17 cellular contexts compared by ENCODE assay signal in the genomic region with DNA sequence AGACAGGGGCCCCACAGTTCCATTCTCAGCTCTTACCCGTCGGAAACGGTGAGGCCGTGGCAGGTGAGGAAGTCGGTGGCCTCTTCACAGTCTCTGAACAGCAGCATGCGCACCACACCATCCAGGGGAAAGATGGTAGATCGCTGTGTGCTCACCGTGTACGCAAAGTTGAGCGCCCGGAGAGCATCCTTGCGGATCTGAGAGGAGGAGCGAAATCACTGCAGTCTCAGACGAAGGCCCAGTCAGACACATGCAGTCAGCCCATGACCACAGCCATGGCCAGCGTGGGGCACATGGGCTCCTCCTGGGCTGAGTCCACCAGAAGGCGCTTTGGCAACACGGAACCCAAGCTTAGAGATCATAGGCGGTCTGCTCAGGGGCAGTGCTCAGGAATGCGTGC. TPM values are rescaled to one million over a fixed set of nuclear protein-coding genes. Genes with fewer than 3 reads are reported as not detected.
A peak's percentile ranks its signal among the peaks of the same experiment; 100 is the strongest.
DNase-seq lines count a peak whose midpoint lies in the region; ATAC-seq, FAIRE-seq and TF ChIP-seq lines count a peak whose summit lies in the region.
"Had no signal": no experiment of that assay in that cellular context is flagged by ENCODE, and none has a peak within 500 bp of the region (broad histone marks: within the 10 kb centered on the region; RNA-seq: fewer than 3 reads in every experiment).

No MANE protein-coding gene starts in this region.

- H3K14ac ChIP-seq in trophoblast cell (ENCODE audit: low read length): no peak overlapping the region

- H3K27ac Mint-ChIP-seq in activated CD4-positive, alpha-beta T cell treated with anti-CD3 and anti-CD28 coated beads for 36 hours: peak overlapping the region; percentile 25
- H3K27ac Mint-ChIP-seq: CD4-positive, CD25-positive, alpha-beta regulatory T cell had no signal

- peak; percentile 22; the same call in 1 of the 2 replicates for TF ChIP-seq CTCF in HepG2 (CRISPR knock-in tag; IDR thresholded peaks at IDR 0.05)
- no peak for TF ChIP-seq CTCF in right lobe of liver (IDR thresholded peaks at IDR 0.05)

- no peak overlapping the region for H2AK5ac ChIP-seq in trophoblast cell (ENCODE audit: low read length)

- CTCF ChIA-PET in activated CD4-positive, alpha-beta T cell treated with anti-CD3 and anti-CD28 coated beads for 36 hours (lab: Charles Lee): no interaction called here
- CTCF ChIA-PET in HepG2 (lab: Yijun Ruan, JAX; ENCODE audit: low intra/inter-chr PET ratio, low total read pairs): no interaction called here

- no peak overlapping the region for H4K8ac ChIP-seq in trophoblast cell (ENCODE audit: low read depth, low read length)

- no peaks in the 10 kb centered on the region for H3K9me3 ChIP-seq in HepG2 (ENCODE audit: low read length)
- no peaks in the 10 kb centered on the region for H3K9me3 ChIP-seq in right lobe of liver
- H3K9me3 ChIP-seq in trophoblast cell (ENCODE audit: insufficient read depth, low read depth, low read length): no peaks in the 10 kb centered on the region
- H3K9me3 ChIP-seq: BLaER1 treated with 17β-estradiol and CSF1 and Interleukin-3, amounts not matched to agents 10 nM and 100 nM; HAP-1 had no signal

- H3K18ac ChIP-seq in trophoblast cell (ENCODE audit: low read length): no peak overlapping the region

- no peaks in the 10 kb centered on the region for H3K27me3 ChIP-seq in HepG2 (ENCODE audit: control insufficient read depth in 1 of 2, insufficient read depth in 2 of 2, low read length in 2 of 2)
- H3K27me3 ChIP-seq in right lobe of liver: no peaks in the 10 kb centered on the region
- H3K27me3 ChIP-seq in trophoblast cell (ENCODE audit: insufficient read depth, low read length): no peaks in the 10 kb centered on the region
- H3K27me3 ChIP-seq: BLaER1 treated with 17β-estradiol and CSF1 and Interleukin-3, amounts not matched to agents 10 nM and 100 nM had no signal

- WGBS in HepG2 (ENCODE audit: low lambda C conversion rate): 97% methylated on average over 19 of the region's 19 CpGs
- 83% methylated on average over 1 of the region's 19 CpGs for WGBS in right lobe of liver (ENCODE audit: insufficient coverage, low coverage, low lambda C conversion rate, missing lambda C conversion rate)
- WGBS in trophoblast cell (ENCODE audit: extremely low coverage, insufficient coverage, insufficient read length): no CpG with 5 or more reads among the region's 19 CpGs

- H2AFZ ChIP-seq in HepG2 (ENCODE audit: low read length) (no peak overlapping the region), trophoblast cell (ENCODE audit: insufficient read depth, low read length, poor library complexity) (no peak overlapping the region)

- H3K79me1 ChIP-seq in trophoblast cell (ENCODE audit: low read length): no peaks in the 10 kb centered on the region

- H3K23ac ChIP-seq in trophoblast cell (ENCODE audit: low read length): no peak overlapping the region

- H2BK120ac ChIP-seq in trophoblast cell (ENCODE audit: insufficient read depth, low read length, poor library complexity): no peak overlapping the region

- no peak overlapping the region for H2BK5ac ChIP-seq in trophoblast cell (ENCODE audit: low read depth, low read length, poor library complexity)

- H3K9ac ChIP-seq in HepG2 (ENCODE audit: insufficient read depth, low read depth, low read length) (no peak overlapping the region), trophoblast cell (ENCODE audit: low read length) (no peak overlapping the region)

- no peak overlapping the region for H3K27ac ChIP-seq in HepG2 (ENCODE audit: extremely low read length, insufficient read depth, low read length)
- no peak overlapping the region for H3K27ac ChIP-seq in right lobe of liver
- no peak overlapping the region for H3K27ac ChIP-seq in trophoblast cell (ENCODE audit: low read depth, low read length)
- H3K27ac ChIP-seq: 22Rv1; BLaER1 treated with 17β-estradiol and CSF1 and Interleukin-3, amounts not matched to agents 10 nM and 100 nM had no signal

- no peak for ATAC-seq in activated CD4-positive, alpha-beta T cell treated with anti-CD3 and anti-CD28 coated beads for 36 hours
- no peak; the same call in 2 of the 3 replicates for ATAC-seq in HepG2
- no peak for ATAC-seq in right lobe of liver
- ATAC-seq in HG03439 (IDR thresholded peaks at IDR 0.05; ENCODE audit: unreplicated experiment): no peak

- TF ChIP-seq EP300 in HepG2 (IDR thresholded peaks at IDR 0.05; ENCODE audit: low read depth in 2 of 2, low read length in 2 of 2) (no peak), HepG2 (CRISPR knock-in tag; IDR thresholded peaks at IDR 0.05; ENCODE audit: borderline replicate concordance) (no peak)

- no peak overlapping the region for H2BK12ac ChIP-seq in trophoblast cell (ENCODE audit: low read length)

- H3K4me3 Mint-ChIP-seq in activated CD4-positive, alpha-beta T cell treated with anti-CD3 and anti-CD28 coated beads for 36 hours: no peak overlapping the region
- H3K4me3 Mint-ChIP-seq: CD4-positive, CD25-positive, alpha-beta regulatory T cell had no signal

- H3K9me3 Mint-ChIP-seq in activated CD4-positive, alpha-beta T cell treated with anti-CD3 and anti-CD28 coated beads for 36 hours (ENCODE audit: low read depth): no peaks in the 10 kb centered on the region
- H3K9me3 Mint-ChIP-seq: CD4-positive, CD25-positive, alpha-beta regulatory T cell had no signal

- no peaks in the 10 kb centered on the region for H3K27me3 Mint-ChIP-seq in activated CD4-positive, alpha-beta T cell treated with anti-CD3 and anti-CD28 coated beads for 36 hours
- H3K27me3 Mint-ChIP-seq: CD4-positive, CD25-positive, alpha-beta regulatory T cell had no signal

- H3K4ac ChIP-seq in trophoblast cell (ENCODE audit: low read depth, low read length): no peak overlapping the region

- H3K36me3 ChIP-seq in HepG2 (replicated peaks in 1 of 2; ENCODE audit: control insufficient read depth in 1 of 2, insufficient read depth in 2 of 2, low read length in 2 of 2) (peaks cover 35 to 74% of the 10 kb centered on the region in 2 experiments), right lobe of liver (peaks cover 0 to 88% (median 36%) of the 10 kb centered on the region in 4 donors), trophoblast cell (ENCODE audit: control insufficient read depth in 1 of 2, insufficient read depth in 2 of 2, low read length in 2 of 2) (peaks cover 62 to 69% of the 10 kb centered on the region in 2 experiments)

- H3K79me2 ChIP-seq in HepG2 (ENCODE audit: insufficient read depth, low read length): no peaks in the 10 kb centered on the region
- no peaks in the 10 kb centered on the region for H3K79me2 ChIP-seq in trophoblast cell (ENCODE audit: control insufficient read depth, insufficient read depth, low read length, poor library complexity)

- DNase-seq in activated CD4-positive, alpha-beta T cell treated with anti-CD3 and anti-CD28 coated beads for 36 hours: no peak
- no peak for DNase-seq in activated CD4-positive, alpha-beta T cell treated with anti-CD3 and anti-CD28 coated beads, Interleukin-2, amount 50 U/mL, for 1 hour
- no peak for DNase-seq in HepG2 (ENCODE audit: low spot score)
- DNase-seq in right lobe of liver: no peak
- DNase-seq in trophoblast cell: no peak
- no peak for DNase-seq in dedifferentiated amniotic fluid mesenchymal stem cell (ENCODE audit: extremely low spot score)
- DNase-seq in NCI-H1436 treated with DMSO at 0.1 percent for 48 hours (lab: John Stamatoyannopoulos, UW): no peak
- DNase-seq: ACHN; CD4-positive, CD25-positive, alpha-beta regulatory T cell; DMS53; GF-D8; GOT3 had no signal

- H4K20me1 ChIP-seq in HepG2 (ENCODE audit: insufficient read depth, low read length): no peaks in the 10 kb centered on the region

- peak overlapping the region; percentile 31 for H4K12ac ChIP-seq in trophoblast cell (ENCODE audit: low read depth, low read length)

- H3K4me2 ChIP-seq in HepG2 (ENCODE audit: low read depth, low read length) (no peak overlapping the region), trophoblast cell (ENCODE audit: low read length) (no peak overlapping the region)
- H3K4me2 ChIP-seq: BLaER1 treated with 17β-estradiol and CSF1 and Interleukin-3, amounts not matched to agents 10 nM and 100 nM had no signal

- FAIRE-seq in HepG2 (lab: Jason Lieb, UNC): no peak
- FAIRE-seq: GM19239 had no signal

- BruUV-seq in HepG2 (replicated peaks; lab: Mats Ljungman, UMichigan): no TSS peak

- H4K91ac ChIP-seq in trophoblast cell (ENCODE audit: low read depth, low read length): no peak overlapping the region

- no peak overlapping the region for H3K4me3 ChIP-seq in HepG2 (replicated peaks in 1 of 3; ENCODE audit: insufficient read depth in 1 of 3, low read depth in 2 of 3, low read length in 3 of 3)
- no peak overlapping the region for H3K4me3 ChIP-seq in right lobe of liver
- H3K4me3 ChIP-seq in trophoblast cell (ENCODE audit: low read depth, low read length): no peak overlapping the region
- H3K4me3 ChIP-seq: BLaER1 treated with 17β-estradiol and CSF1 and Interleukin-3, amounts not matched to agents 10 nM and 100 nM; HAP-1 had no signal

- in situ Hi-C loops in HepG2 (cut with HindIII; ENCODE audit: extremely low pct_ligation_motif_present, low pct_unique_long_range_greater_than_20kb): no loop called here

- POLR2A ChIA-PET in activated CD4-positive, alpha-beta T cell treated with anti-CD3 and anti-CD28 coated beads for 36 hours (lab: Charles Lee): no interaction called here
- POLR2A ChIA-PET in HepG2 (lab: Yijun Ruan, JAX): no interaction called here

- H3K4me1 ChIP-seq in HepG2 (ENCODE audit: insufficient read depth, low read length): no peaks in the 10 kb centered on the region
- H3K4me1 ChIP-seq in right lobe of liver: no peaks in the 10 kb centered on the region
- H3K4me1 ChIP-seq in trophoblast cell (ENCODE audit: control insufficient read depth in 1 of 2, insufficient read depth in 2 of 2, low read length in 2 of 2): no peaks in the 10 kb centered on the region
- H3K4me1 ChIP-seq: BLaER1 treated with 17β-estradiol and CSF1 and Interleukin-3, amounts not matched to agents 10 nM and 100 nM; HAP-1 had no signal

- TF ChIP-seq POLR2A in HepG2 (IDR thresholded peaks at IDR 0.05; ENCODE audit: insufficient read depth in 1 of 2, low read depth in 2 of 2, low read length in 2 of 2) (no peak), right lobe of liver (IDR thresholded peaks at IDR 0.05) (no peak)

- H3K4me1 Mint-ChIP-seq in activated CD4-positive, alpha-beta T cell treated with anti-CD3 and anti-CD28 coated beads for 36 hours: no peaks in the 10 kb centered on the region

- intact Hi-C loops in activated CD4-positive, alpha-beta T cell treated with anti-CD3 and anti-CD28 coated beads for 36 hours (cut with DNase I, micrococcal nuclease): no loop called here
- intact Hi-C loops in HepG2 (cut with micrococcal nuclease; ENCODE audit: unreplicated experiment) (no loop called here), right lobe of liver (cut with DNase I) (no loop called here)

- TF ChIP-seq RAD21 in HepG2 (CRISPR knock-in tag; IDR thresholded peaks at IDR 0.05): no peak

- H3K36me3 Mint-ChIP-seq in activated CD4-positive, alpha-beta T cell treated with anti-CD3 and anti-CD28 coated beads for 36 hours (ENCODE audit: low read depth): peaks cover 41% of the 10 kb centered on the region

RNA-seq across cellular contexts. Expression of a gene that starts 18.5 kb away (rescaled TPM):
- 100 to 1,000 TPM in 1 of 2 experiments, 10 to 100 TPM in 1; 71.1 to 106 TPM for total RNA-seq in activated CD4-positive, alpha-beta T cell treated with anti-CD3 and anti-CD28 coated beads for 36 hours
- 54.7 and 63.5 TPM in 2 replicates for total RNA-seq in HepG2 (2016; rRNA removed; fragmentation: Illumina TruSeq; extraction: Trizol)
- 6.1 and 8.7 TPM in 2 replicates for total RNA-seq in HepG2 (2016; cell fraction: cytosol; rRNA removed; fragmentation: Illumina TruSeq; extraction: Trizol; ENCODE audit: low read depth)
- 52.6 and 60.2 TPM in 2 replicates for total RNA-seq in HepG2 (2016; cell fraction: insoluble cytoplasmic fraction; rRNA removed; fragmentation: Illumina TruSeq; extraction: Trizol)
- total RNA-seq in HepG2 (2016; cell fraction: membrane; rRNA removed; fragmentation: Illumina TruSeq; extraction: Trizol): 16.9 and 20.2 TPM in 2 replicates
- 60.4 and 72.1 TPM in 2 replicates for total RNA-seq in HepG2 (2016; cell fraction: nucleus; rRNA removed; fragmentation: Illumina TruSeq; extraction: Trizol)
- polyA plus RNA-seq in HepG2 (2011; rRNA removed): 27.0 and 31.6 TPM in 2 replicates
- polyA plus RNA-seq in HepG2 (2011; cell fraction: cytosol; rRNA removed): 18.8 and 21.4 TPM in 2 replicates
- polyA plus RNA-seq in HepG2 (2011; cell fraction: nucleus; rRNA removed): 115 TPM in 2 replicates
- polyA plus RNA-seq in HepG2 (2012): 35.0 and 42.0 TPM in 2 replicates
- 2.1 and 2.9 TPM in 2 replicates for polyA plus RNA-seq in HepG2 (2016; cell fraction: cytosol; fragmentation: Illumina TruSeq; extraction: Trizol; ENCODE audit: low read depth)
- 37.3 and 48.4 TPM in 2 replicates for polyA plus RNA-seq in HepG2 (2016; cell fraction: insoluble cytoplasmic fraction; fragmentation: Illumina TruSeq; extraction: Trizol; ENCODE audit: low read depth)
- polyA plus RNA-seq in HepG2 (2016; cell fraction: membrane; fragmentation: Illumina TruSeq; extraction: Trizol; ENCODE audit: low read depth): 4.8 and 5.8 TPM in 2 replicates
- 136 and 140 TPM in 2 replicates for polyA plus RNA-seq in HepG2 (2016; cell fraction: nucleus; fragmentation: Illumina TruSeq; extraction: Trizol; ENCODE audit: insufficient read depth, low read depth)
- 55.5 and 59.3 TPM in 2 replicates for polyA minus RNA-seq in HepG2 (2011; rRNA and poly(A)+ RNA removed; ENCODE audit: low replicate concordance)
- 42.6 and 43.4 TPM in 2 replicates for polyA minus RNA-seq in HepG2 (2011; cell fraction: cytosol; rRNA and poly(A)+ RNA removed)
- 105 and 113 TPM in 2 replicates for polyA minus RNA-seq in HepG2 (2011; cell fraction: nucleus; rRNA and poly(A)+ RNA removed)
- 10 to 100 TPM; 34.4 to 44.6 (median 40.7) TPM for total RNA-seq in right lobe of liver
- 37.4 and 37.9 TPM in 2 replicates for polyA plus RNA-seq in trophoblast cell (2013)

RNA-seq across cellular contexts. Expression of a gene that starts 19.2 kb away (rescaled TPM):
- total RNA-seq in activated CD4-positive, alpha-beta T cell treated with anti-CD3 and anti-CD28 coated beads for 36 hours: 10 to 100 TPM; 16.9 to 20.6 TPM
- total RNA-seq in HepG2 (2016; rRNA removed; fragmentation: Illumina TruSeq; extraction: Trizol) (6.5 and 8.9 TPM in 2 replicates), right lobe of liver (10 to 100 TPM in 2 of 6 experiments, 1 to 10 TPM in 4; 6.3 to 16.0 (median 7.3) TPM)
- total RNA-seq in HepG2 (2016; cell fraction: cytosol; rRNA removed; fragmentation: Illumina TruSeq; extraction: Trizol; ENCODE audit: low read depth): 2.8 and 4.9 TPM in 2 replicates
- 6.7 and 7.5 TPM in 2 replicates for total RNA-seq in HepG2 (2016; cell fraction: insoluble cytoplasmic fraction; rRNA removed; fragmentation: Illumina TruSeq; extraction: Trizol)
- 4.8 and 5.5 TPM in 2 replicates for total RNA-seq in HepG2 (2016; cell fraction: membrane; rRNA removed; fragmentation: Illumina TruSeq; extraction: Trizol)
- 5.0 and 6.0 TPM in 2 replicates for total RNA-seq in HepG2 (2016; cell fraction: nucleus; rRNA removed; fragmentation: Illumina TruSeq; extraction: Trizol)
- 8.3 and 8.9 TPM in 2 replicates for polyA plus RNA-seq in HepG2 (2011; rRNA removed)
- polyA plus RNA-seq in HepG2 (2011; cell fraction: cytosol; rRNA removed): 6.4 and 8.2 TPM in 2 replicates
- 9.0 and 12.5 TPM in 2 replicates for polyA plus RNA-seq in HepG2 (2011; cell fraction: nucleus; rRNA removed)
- 7.7 and 8.4 TPM in 2 replicates for polyA plus RNA-seq in HepG2 (2012)
- polyA plus RNA-seq in HepG2 (2016; cell fraction: cytosol; fragmentation: Illumina TruSeq; extraction: Trizol; ENCODE audit: low read depth): 2.9 and 3.8 TPM in 2 replicates
- polyA plus RNA-seq in HepG2 (2016; cell fraction: insoluble cytoplasmic fraction; fragmentation: Illumina TruSeq; extraction: Trizol; ENCODE audit: low read depth): 7.5 and 8.5 TPM in 2 replicates
- 3.3 and 4.2 TPM in 2 replicates for polyA plus RNA-seq in HepG2 (2016; cell fraction: membrane; fragmentation: Illumina TruSeq; extraction: Trizol; ENCODE audit: low read depth)
- 10.1 and 10.6 TPM in 2 replicates for polyA plus RNA-seq in HepG2 (2016; cell fraction: nucleus; fragmentation: Illumina TruSeq; extraction: Trizol; ENCODE audit: insufficient read depth, low read depth)
- polyA minus RNA-seq in HepG2 (2011; rRNA and poly(A)+ RNA removed; ENCODE audit: low replicate concordance): 4.6 and 9.6 TPM in 2 replicates
- 1.9 and 3.3 TPM in 2 replicates for polyA minus RNA-seq in HepG2 (2011; cell fraction: cytosol; rRNA and poly(A)+ RNA removed)
- 14.9 and 15.4 TPM in 2 replicates for polyA minus RNA-seq in HepG2 (2011; cell fraction: nucleus; rRNA and poly(A)+ RNA removed)
- 11.1 and 11.9 TPM in 2 replicates for polyA plus RNA-seq in trophoblast cell (2013)

RNA-seq across cellular contexts. Expression of a gene that starts 38.4 kb away (rescaled TPM):
- 10 to 100 TPM; 14.1 to 21.3 TPM for total RNA-seq in activated CD4-positive, alpha-beta T cell treated with anti-CD3 and anti-CD28 coated beads for 36 hours
- total RNA-seq in HepG2 (2016; rRNA removed; fragmentation: Illumina TruSeq; extraction: Trizol) (73.5 and 113 TPM in 2 replicates), right lobe of liver (100 to 1,000 TPM in 1 of 6 experiments, 10 to 100 TPM in 5; 37.0 to 103 (median 59.6) TPM)
- 7.3 and 7.8 TPM in 2 replicates for total RNA-seq in HepG2 (2016; cell fraction: cytosol; rRNA removed; fragmentation: Illumina TruSeq; extraction: Trizol; ENCODE audit: low read depth)
- 62.4 and 115 TPM in 2 replicates for total RNA-seq in HepG2 (2016; cell fraction: insoluble cytoplasmic fraction; rRNA removed; fragmentation: Illumina TruSeq; extraction: Trizol)
- total RNA-seq in HepG2 (2016; cell fraction: membrane; rRNA removed; fragmentation: Illumina TruSeq; extraction: Trizol): 31.7 and 32.0 TPM in 2 replicates
- total RNA-seq in HepG2 (2016; cell fraction: nucleus; rRNA removed; fragmentation: Illumina TruSeq; extraction: Trizol): 138 and 169 TPM in 2 replicates
- polyA plus RNA-seq in HepG2 (2011; rRNA removed): 72.6 and 182 TPM in 2 replicates
- polyA plus RNA-seq in HepG2 (2011; cell fraction: cytosol; rRNA removed): 29.6 and 35.0 TPM in 2 replicates
- 771 and 1,172 TPM in 2 replicates for polyA plus RNA-seq in HepG2 (2011; cell fraction: nucleus; rRNA removed)
- 69.9 and 111 TPM in 2 replicates for polyA plus RNA-seq in HepG2 (2012)
- polyA plus RNA-seq in HepG2 (2016; cell fraction: cytosol; fragmentation: Illumina TruSeq; extraction: Trizol; ENCODE audit: low read depth): 5.3 and 5.5 TPM in 2 replicates
- polyA plus RNA-seq in HepG2 (2016; cell fraction: insoluble cytoplasmic fraction; fragmentation: Illumina TruSeq; extraction: Trizol; ENCODE audit: low read depth): 44.5 and 58.2 TPM in 2 replicates
- polyA plus RNA-seq in HepG2 (2016; cell fraction: membrane; fragmentation: Illumina TruSeq; extraction: Trizol; ENCODE audit: low read depth): 14.1 and 14.6 TPM in 2 replicates
- polyA plus RNA-seq in HepG2 (2016; cell fraction: nucleus; fragmentation: Illumina TruSeq; extraction: Trizol; ENCODE audit: insufficient read depth, low read depth): 296 and 309 TPM in 2 replicates
- 67.2 and 95.6 TPM in 2 replicates for polyA minus RNA-seq in HepG2 (2011; rRNA and poly(A)+ RNA removed; ENCODE audit: low replicate concordance)
- polyA minus RNA-seq in HepG2 (2011; cell fraction: cytosol; rRNA and poly(A)+ RNA removed): 16.2 and 25.1 TPM in 2 replicates
- 66.3 and 114 TPM in 2 replicates for polyA minus RNA-seq in HepG2 (2011; cell fraction: nucleus; rRNA and poly(A)+ RNA removed)
- 63.4 and 64.5 TPM in 2 replicates for polyA plus RNA-seq in trophoblast cell (2013)

RNA-seq across cellular contexts. Expression of a gene that starts 56.7 kb away (rescaled TPM):
- total RNA-seq in activated CD4-positive, alpha-beta T cell treated with anti-CD3 and anti-CD28 coated beads for 36 hours: 10 to 100 TPM; 27.4 to 33.0 TPM
- 3.3 and 6.8 TPM in 2 replicates for total RNA-seq in HepG2 (2016; rRNA removed; fragmentation: Illumina TruSeq; extraction: Trizol)
- total RNA-seq in HepG2 (2016; cell fraction: cytosol; rRNA removed; fragmentation: Illumina TruSeq; extraction: Trizol; ENCODE audit: low read depth): 5.2 and 5.5 TPM in 2 replicates
- total RNA-seq in HepG2 (2016; cell fraction: insoluble cytoplasmic fraction; rRNA removed; fragmentation: Illumina TruSeq; extraction: Trizol): 2.2 and 7.3 TPM in 2 replicates
- total RNA-seq in HepG2 (2016; cell fraction: membrane; rRNA removed; fragmentation: Illumina TruSeq; extraction: Trizol): 4.4 and 5.0 TPM in 2 replicates
- total RNA-seq in HepG2 (2016; cell fraction: nucleus; rRNA removed; fragmentation: Illumina TruSeq; extraction: Trizol): 7.9 and 14.5 TPM in 2 replicates
- polyA plus RNA-seq in HepG2 (2011; rRNA removed): 3.2 and 3.5 TPM in 2 replicates
- polyA plus RNA-seq in HepG2 (2011; cell fraction: cytosol; rRNA removed): 0.99 and 1.6 TPM in 2 replicates
- 17.6 and 27.7 TPM in 2 replicates for polyA plus RNA-seq in HepG2 (2011; cell fraction: nucleus; rRNA removed)
- polyA plus RNA-seq in HepG2 (2012): 1.3 and 2.8 TPM in 2 replicates
- polyA plus RNA-seq in HepG2 (2016; cell fraction: cytosol; fragmentation: Illumina TruSeq; extraction: Trizol; ENCODE audit: low read depth): 0.69 and 0.97 TPM in 2 replicates
- polyA plus RNA-seq in HepG2 (2016; cell fraction: insoluble cytoplasmic fraction; fragmentation: Illumina TruSeq; extraction: Trizol; ENCODE audit: low read depth): 1.4 and 2.3 TPM in 2 replicates
- 1.4 and 1.5 TPM in 2 replicates for polyA plus RNA-seq in HepG2 (2016; cell fraction: membrane; fragmentation: Illumina TruSeq; extraction: Trizol; ENCODE audit: low read depth)
- polyA plus RNA-seq in HepG2 (2016; cell fraction: nucleus; fragmentation: Illumina TruSeq; extraction: Trizol; ENCODE audit: insufficient read depth, low read depth): 19.1 and 20.8 TPM in 2 replicates
- 12.3 and 40.6 TPM in 2 replicates for polyA minus RNA-seq in HepG2 (2011; rRNA and poly(A)+ RNA removed; ENCODE audit: low replicate concordance)
- 2.3 and 2.5 TPM in 2 replicates for polyA minus RNA-seq in HepG2 (2011; cell fraction: cytosol; rRNA and poly(A)+ RNA removed)
- polyA minus RNA-seq in HepG2 (2011; cell fraction: nucleus; rRNA and poly(A)+ RNA removed): 11.2 and 15.3 TPM in 2 replicates
- total RNA-seq in right lobe of liver: 1 to 10 TPM in 5 of 6 experiments, under 1 TPM in 1; 1.00 to 2.4 (median 1.4) TPM
- polyA plus RNA-seq in trophoblast cell (2013): 7.0 and 7.4 TPM in 2 replicates

RNA-seq across cellular contexts. Expression of a gene that starts 57.0 kb away (rescaled TPM):
- total RNA-seq in activated CD4-positive, alpha-beta T cell treated with anti-CD3 and anti-CD28 coated beads for 36 hours: 10 to 100 TPM; 46.5 to 47.7 TPM
- total RNA-seq in HepG2 (2016; rRNA removed; fragmentation: Illumina TruSeq; extraction: Trizol) (12.2 and 12.4 TPM in 2 replicates), right lobe of liver (10 to 100 TPM in 5 of 6 experiments, 1 to 10 TPM in 1; 9.9 to 18.2 (median 14.1) TPM)
- 11.8 and 13.7 TPM in 2 replicates for total RNA-seq in HepG2 (2016; cell fraction: cytosol; rRNA removed; fragmentation: Illumina TruSeq; extraction: Trizol; ENCODE audit: low read depth)
- 9.9 and 13.1 TPM in 2 replicates for total RNA-seq in HepG2 (2016; cell fraction: insoluble cytoplasmic fraction; rRNA removed; fragmentation: Illumina TruSeq; extraction: Trizol)
- total RNA-seq in HepG2 (2016; cell fraction: membrane; rRNA removed; fragmentation: Illumina TruSeq; extraction: Trizol): 6.9 and 8.5 TPM in 2 replicates
- total RNA-seq in HepG2 (2016; cell fraction: nucleus; rRNA removed; fragmentation: Illumina TruSeq; extraction: Trizol): 24.8 and 28.6 TPM in 2 replicates
- polyA plus RNA-seq in HepG2 (2011; rRNA removed): 5.6 and 7.4 TPM in 2 replicates
- 2.5 and 3.7 TPM in 2 replicates for polyA plus RNA-seq in HepG2 (2011; cell fraction: cytosol; rRNA removed)
- 25.9 and 37.1 TPM in 2 replicates for polyA plus RNA-seq in HepG2 (2011; cell fraction: nucleus; rRNA removed)
- polyA plus RNA-seq in HepG2 (2012): 6.5 and 6.9 TPM in 2 replicates
- 1.0 and 1.4 TPM in 2 replicates for polyA plus RNA-seq in HepG2 (2016; cell fraction: cytosol; fragmentation: Illumina TruSeq; extraction: Trizol; ENCODE audit: low read depth)
- polyA plus RNA-seq in HepG2 (2016; cell fraction: insoluble cytoplasmic fraction; fragmentation: Illumina TruSeq; extraction: Trizol; ENCODE audit: low read depth): 8.8 and 9.4 TPM in 2 replicates
- 1.3 and 2.7 TPM in 2 replicates for polyA plus RNA-seq in HepG2 (2016; cell fraction: membrane; fragmentation: Illumina TruSeq; extraction: Trizol; ENCODE audit: low read depth)
- 46.6 and 55.1 TPM in 2 replicates for polyA plus RNA-seq in HepG2 (2016; cell fraction: nucleus; fragmentation: Illumina TruSeq; extraction: Trizol; ENCODE audit: insufficient read depth, low read depth)
- polyA minus RNA-seq in HepG2 (2011; rRNA and poly(A)+ RNA removed; ENCODE audit: low replicate concordance): 31.0 and 75.2 TPM in 2 replicates
- polyA minus RNA-seq in HepG2 (2011; cell fraction: cytosol; rRNA and poly(A)+ RNA removed): 4.6 and 7.0 TPM in 2 replicates
- 17.2 and 19.3 TPM in 2 replicates for polyA minus RNA-seq in HepG2 (2011; cell fraction: nucleus; rRNA and poly(A)+ RNA removed)
- 17.0 and 19.0 TPM in 2 replicates for polyA plus RNA-seq in trophoblast cell (2013)
